ENCODE assay signal across 8 cellular contexts in genomic region chr11:72352859-72353551, GRCh38.
DNase-seq lines count a peak whose midpoint lies in the region; ATAC-seq and TF ChIP-seq lines count a peak whose summit lies in the region.

No MANE protein-coding gene starts in this region.

- H3K9ac ChIP-seq in OCI-LY3 (ENCODE audit: low read length), result peak overlapping the region; percentile 65

- TF ChIP-seq CTCF in heart right ventricle (IDR thresholded peaks at IDR 0.05), result peak in 5 of 9 donors; percentile 9 to 43 (median 18)
- TF ChIP-seq CTCF in right atrium auricular region (IDR thresholded peaks at IDR 0.05), result peak in 1 of 2 donors; percentile 23
- peak; percentile 90 for TF ChIP-seq CTCF in OCI-LY3 (IDR thresholded peaks at IDR 0.05; ENCODE audit: low read depth, low read length)
- peak; percentile 47 for TF ChIP-seq CTCF in hepatocyte (IDR thresholded peaks at IDR 0.05; ENCODE audit: poor library complexity)
- no peak for TF ChIP-seq CTCF in spleen (IDR thresholded peaks at IDR 0.05 in 8 of 11, conservative IDR thresholded peaks at IDR 0.05 in 3 of 11)

- peak overlapping the region; percentile 95 for H3K4me2 ChIP-seq in OCI-LY3 (ENCODE audit: low read length)
- no peak overlapping the region for H3K4me2 ChIP-seq in hepatocyte

- H3K4me3 ChIP-seq in heart right ventricle, result no peak overlapping the region
- H3K4me3 ChIP-seq in right atrium auricular region, result no peak overlapping the region
- H3K4me3 ChIP-seq in OCI-LY3 (ENCODE audit: low read length), result peak overlapping the region; percentile 60
- no peak overlapping the region for H3K4me3 ChIP-seq in hepatocyte
- H3K4me3 ChIP-seq in spleen, result no peak overlapping the region

- in situ Hi-C loops in G401 (cut with HindIII; ENCODE audit: low sequenced_read_pairs), result no loop called here

- H2AFZ ChIP-seq in OCI-LY3 (ENCODE audit: low read depth, low read length), result no peak overlapping the region; the same call in 1 of the 2 replicates
- H2AFZ ChIP-seq in hepatocyte, result no peak overlapping the region

- H3K27me3 ChIP-seq in heart right ventricle (no peaks in the 10 kb centered on the region), right atrium auricular region (no peaks in the 10 kb centered on the region), OCI-LY3 (ENCODE audit: low read depth, low read length) (no peaks in the 10 kb centered on the region), hepatocyte (no peaks in the 10 kb centered on the region), spleen (replicated peaks in 1 of 7) (no peaks in the 10 kb centered on the region)

- DNase-seq in heart right ventricle (peak in 1 of 2 donors; percentile 6), right atrium auricular region (ENCODE audit: low spot score) (no peak), hepatocyte (ENCODE audit: low spot score) (peak; percentile 75), NCI-H2081 treated with DMSO at 0.1 percent for 48 hours (lab: John Stamatoyannopoulos, UW) (no peak), spleen (no peak), G401 (ENCODE audit: low spot score) (no peak)

- peaks cover 0 to 27% (median 17%) of the 10 kb centered on the region in 9 donors for H3K4me1 ChIP-seq in heart right ventricle
- H3K4me1 ChIP-seq in right atrium auricular region, result peaks cover 0 to 16% of the 10 kb centered on the region in 2 donors
- H3K4me1 ChIP-seq in OCI-LY3 (ENCODE audit: low read length), result peaks cover 49% of the 10 kb centered on the region
- peaks cover 10% of the 10 kb centered on the region for H3K4me1 ChIP-seq in hepatocyte (ENCODE audit: insufficient read depth)
- H3K4me1 ChIP-seq in spleen, result peaks cover 3 to 26% (median 12%) of the 10 kb centered on the region in 6 donors

- intact Hi-C loops in heart right ventricle (cut with DNase I) (no loop called here), spleen (cut with DNase I; ENCODE audit: low total_unique reads) (no loop called here)

- ATAC-seq in heart right ventricle (peak in 3 of 8 donors; percentile 45 to 62 (median 47)), HG02588 (IDR thresholded peaks at IDR 0.05; ENCODE audit: unreplicated experiment) (peak; percentile 61)

- no peaks in the 10 kb centered on the region for H3K9me2 ChIP-seq in hepatocyte (replicated peaks; ENCODE audit: insufficient read depth)

- H3K9me3 ChIP-seq in heart right ventricle (no peaks in the 10 kb centered on the region), right atrium auricular region (no peaks in the 10 kb centered on the region), OCI-LY3 (ENCODE audit: insufficient read depth, low read length) (no peaks in the 10 kb centered on the region), hepatocyte (ENCODE audit: low read depth) (no peaks in the 10 kb centered on the region), spleen (no peaks in the 10 kb centered on the region)

- H3K79me2 ChIP-seq in OCI-LY3 (ENCODE audit: low read length) (no peaks in the 10 kb centered on the region; the same call in 1 of the 2 replicates), hepatocyte (no peaks in the 10 kb centered on the region)

- 77 to 78% methylated on average over 6 of the region's 6 CpGs for WGBS in heart right ventricle, 2 donors
- WGBS in hepatocyte (ENCODE audit: low lambda C conversion rate, missing lambda C conversion rate), result 43% methylated on average over 6 of the region's 6 CpGs
- WGBS in spleen, 5 donors, result 61 to 82% (median 73%) methylated on average over 6 of the region's 6 CpGs

- TF ChIP-seq POLR2A in spleen (IDR thresholded peaks at IDR 0.05), result no peak

- H4K20me1 ChIP-seq in OCI-LY3 (ENCODE audit: insufficient read depth, low read length) (no peaks in the 10 kb centered on the region), hepatocyte (ENCODE audit: insufficient read depth, poor library complexity, severe bottlenecking) (no peaks in the 10 kb centered on the region)

- H3K27ac ChIP-seq in heart right ventricle (no peak overlapping the region), right atrium auricular region (no peak overlapping the region), OCI-LY3 (ENCODE audit: low read length) (peak overlapping the region; percentile 90), hepatocyte (peak overlapping the region; percentile 0), spleen (no peak overlapping the region)

- H3K36me3 ChIP-seq in heart right ventricle (peaks cover 0 to 28% (median 0%) of the 10 kb centered on the region in 9 donors), right atrium auricular region (no peaks in the 10 kb centered on the region), OCI-LY3 (replicated peaks; ENCODE audit: low read depth, low read length) (peaks cover 3% of the 10 kb centered on the region), hepatocyte (replicated peaks; ENCODE audit: insufficient read depth, low read depth) (no peaks in the 10 kb centered on the region), spleen (peaks cover 0 to 58% (median 6%) of the 10 kb centered on the region in 6 donors)

Comparison
In these comparisons a context has a peak if more than half of its experiments do, and no peak if none do; other contexts are left out.
1. H3K27ac ChIP-seq: peak in OCI-LY3 (single experiment) and hepatocyte (single experiment); none in heart right ventricle (0 of 10), right atrium auricular region (0 of 2) and spleen (0 of 8).
2. CTCF ChIP-seq: peak in heart right ventricle (5 of 9), OCI-LY3 (single experiment) and hepatocyte (single experiment); none in spleen (0 of 11).